Comparison of ENCODE assay signal across 1 cellular context in genomic region chr13:79749556-79749955, GRCh38.
TF ChIP-seq lines count a peak whose summit lies in the region.

No MANE protein-coding gene starts in this region.

TF ChIP-seq in SK-N-SH treated with all-trans-retinoic acid at 6 μM for 48 hours, 23 proteins besides CTCF, POLR2A, EP300 and RAD21 (continued from another document):
- no peak for TF ChIP-seq TSHZ2 (CRISPR knock-in tag; IDR thresholded peaks at IDR 0.05)
